In genomic region chr12:53217930-53218307, GRCh38 we compare ENCODE assay signal across 1 cellular context.
TF ChIP-seq lines count a peak whose summit lies in the region.

No MANE protein-coding gene starts in this region.

TF ChIP-seq in GM12878, 131 proteins besides CTCF, POLR2A, EP300 and RAD21:
- TF ChIP-seq TAF1 (IDR thresholded peaks at IDR 0.05; ENCODE audit: borderline replicate concordance, low read depth, low read length) (no peak), ATF2 (IDR thresholded peaks at IDR 0.05; ENCODE audit: low read length) (no peak), MYC (IDR thresholded peaks at IDR 0.05; ENCODE audit: insufficient read depth, insufficient read length, insufficient replicate concordance, low read length, severe bottlenecking) (no peak), SRF (IDR thresholded peaks at IDR 0.05; ENCODE audit: low read depth in 2 of 2, low read length in 2 of 2) (no peak), DPF2 (IDR thresholded peaks at IDR 0.05) (no peak), SREBF1 (IDR thresholded peaks at IDR 0.05; ENCODE audit: low read length) (no peak), MTA3 (IDR thresholded peaks at IDR 0.05; ENCODE audit: borderline replicate concordance, low read length) (no peak)
